Comparison of ENCODE assay signal across 1 cellular context in the genomic region with DNA sequence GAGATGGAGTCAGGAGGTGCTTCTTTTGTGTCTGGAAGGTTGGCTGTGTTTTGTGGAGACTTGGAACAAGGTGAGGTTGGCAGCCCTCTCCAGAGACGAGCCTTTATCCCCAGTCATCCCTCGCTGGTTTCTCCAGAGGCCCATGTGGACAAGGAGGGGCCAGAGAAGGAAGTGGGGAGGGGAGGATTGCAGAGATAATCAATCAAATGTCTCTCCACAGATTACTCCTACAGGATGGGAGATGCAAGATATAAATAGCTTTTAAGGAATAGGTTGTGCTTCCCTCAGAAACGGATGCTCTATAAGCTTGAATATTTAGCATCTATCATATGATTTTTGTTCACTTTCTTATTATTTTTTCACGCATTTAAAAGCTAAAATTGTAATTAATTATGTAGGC.
TF ChIP-seq lines count a peak whose summit lies in the region.

No MANE protein-coding gene starts in this region.

TF ChIP-seq in K562, 482 proteins besides CTCF, POLR2A, EP300 and RAD21 (continued from another document):
- TF ChIP-seq, protein P1, sequence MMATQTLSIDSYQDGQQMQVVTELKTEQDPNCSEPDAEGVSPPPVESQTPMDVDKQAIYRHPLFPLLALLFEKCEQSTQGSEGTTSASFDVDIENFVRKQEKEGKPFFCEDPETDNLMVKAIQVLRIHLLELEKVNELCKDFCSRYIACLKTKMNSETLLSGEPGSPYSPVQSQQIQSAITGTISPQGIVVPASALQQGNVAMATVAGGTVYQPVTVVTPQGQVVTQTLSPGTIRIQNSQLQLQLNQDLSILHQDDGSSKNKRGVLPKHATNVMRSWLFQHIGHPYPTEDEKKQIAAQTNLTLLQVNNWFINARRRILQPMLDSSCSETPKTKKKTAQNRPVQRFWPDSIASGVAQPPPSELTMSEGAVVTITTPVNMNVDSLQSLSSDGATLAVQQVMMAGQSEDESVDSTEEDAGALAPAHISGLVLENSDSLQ (IDR thresholded peaks at IDR 0.05): 0 out of 2 replicates have a peak, but pooled peaks have one; percentile 48
- TF ChIP-seq CHD2 (IDR thresholded peaks at IDR 0.05; ENCODE audit: low read depth, low read length) (no peak), MEIS2 (IDR thresholded peaks at IDR 0.05; ENCODE audit: partially characterized antibody) (peak; percentile 71), JUND (IDR thresholded peaks at IDR 0.05; ENCODE audit: borderline replicate concordance, low read depth, low read length) (no peak), JUND (tag; IDR thresholded peaks at IDR 0.05; ENCODE audit: borderline replicate concordance, low read depth, low read length) (no peak), MAFG (tag; conservative IDR thresholded peaks at IDR 0.05) (no peak)
- TF ChIP-seq, protein P2, sequence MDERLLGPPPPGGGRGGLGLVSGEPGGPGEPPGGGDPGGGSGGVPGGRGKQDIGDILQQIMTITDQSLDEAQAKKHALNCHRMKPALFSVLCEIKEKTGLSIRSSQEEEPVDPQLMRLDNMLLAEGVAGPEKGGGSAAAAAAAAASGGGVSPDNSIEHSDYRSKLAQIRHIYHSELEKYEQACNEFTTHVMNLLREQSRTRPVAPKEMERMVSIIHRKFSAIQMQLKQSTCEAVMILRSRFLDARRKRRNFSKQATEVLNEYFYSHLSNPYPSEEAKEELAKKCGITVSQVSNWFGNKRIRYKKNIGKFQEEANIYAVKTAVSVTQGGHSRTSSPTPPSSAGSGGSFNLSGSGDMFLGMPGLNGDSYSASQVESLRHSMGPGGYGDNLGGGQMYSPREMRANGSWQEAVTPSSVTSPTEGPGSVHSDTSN (CRISPR knock-in tag; IDR thresholded peaks at IDR 0.05; ENCODE audit: low read depth): no peak
- TF ChIP-seq, protein P2 (tag; conservative IDR thresholded peaks at IDR 0.05; ENCODE audit: low read depth): peak; percentile 60; the same call in 1 of the 2 replicates
- TF ChIP-seq, protein P3, sequence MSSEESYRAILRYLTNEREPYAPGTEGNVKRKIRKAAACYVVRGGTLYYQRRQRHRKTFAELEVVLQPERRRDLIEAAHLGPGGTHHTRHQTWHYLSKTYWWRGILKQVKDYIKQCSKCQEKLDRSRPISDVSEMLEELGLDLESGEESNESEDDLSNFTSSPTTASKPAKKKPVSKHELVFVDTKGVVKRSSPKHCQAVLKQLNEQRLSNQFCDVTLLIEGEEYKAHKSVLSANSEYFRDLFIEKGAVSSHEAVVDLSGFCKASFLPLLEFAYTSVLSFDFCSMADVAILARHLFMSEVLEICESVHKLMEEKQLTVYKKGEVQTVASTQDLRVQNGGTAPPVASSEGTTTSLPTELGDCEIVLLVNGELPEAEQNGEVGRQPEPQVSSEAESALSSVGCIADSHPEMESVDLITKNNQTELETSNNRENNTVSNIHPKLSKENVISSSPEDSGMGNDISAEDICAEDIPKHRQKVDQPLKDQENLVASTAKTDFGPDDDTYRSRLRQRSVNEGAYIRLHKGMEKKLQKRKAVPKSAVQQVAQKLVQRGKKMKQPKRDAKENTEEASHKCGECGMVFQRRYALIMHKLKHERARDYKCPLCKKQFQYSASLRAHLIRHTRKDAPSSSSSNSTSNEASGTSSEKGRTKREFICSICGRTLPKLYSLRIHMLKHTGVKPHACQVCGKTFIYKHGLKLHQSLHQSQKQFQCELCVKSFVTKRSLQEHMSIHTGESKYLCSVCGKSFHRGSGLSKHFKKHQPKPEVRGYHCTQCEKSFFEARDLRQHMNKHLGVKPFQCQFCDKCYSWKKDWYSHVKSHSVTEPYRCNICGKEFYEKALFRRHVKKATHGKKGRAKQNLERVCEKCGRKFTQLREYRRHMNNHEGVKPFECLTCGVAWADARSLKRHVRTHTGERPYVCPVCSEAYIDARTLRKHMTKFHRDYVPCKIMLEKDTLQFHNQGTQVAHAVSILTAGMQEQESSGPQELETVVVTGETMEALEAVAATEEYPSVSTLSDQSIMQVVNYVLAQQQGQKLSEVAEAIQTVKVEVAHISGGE (CRISPR knock-in tag; IDR thresholded peaks at IDR 0.05): no peak
